In the genomic region with DNA sequence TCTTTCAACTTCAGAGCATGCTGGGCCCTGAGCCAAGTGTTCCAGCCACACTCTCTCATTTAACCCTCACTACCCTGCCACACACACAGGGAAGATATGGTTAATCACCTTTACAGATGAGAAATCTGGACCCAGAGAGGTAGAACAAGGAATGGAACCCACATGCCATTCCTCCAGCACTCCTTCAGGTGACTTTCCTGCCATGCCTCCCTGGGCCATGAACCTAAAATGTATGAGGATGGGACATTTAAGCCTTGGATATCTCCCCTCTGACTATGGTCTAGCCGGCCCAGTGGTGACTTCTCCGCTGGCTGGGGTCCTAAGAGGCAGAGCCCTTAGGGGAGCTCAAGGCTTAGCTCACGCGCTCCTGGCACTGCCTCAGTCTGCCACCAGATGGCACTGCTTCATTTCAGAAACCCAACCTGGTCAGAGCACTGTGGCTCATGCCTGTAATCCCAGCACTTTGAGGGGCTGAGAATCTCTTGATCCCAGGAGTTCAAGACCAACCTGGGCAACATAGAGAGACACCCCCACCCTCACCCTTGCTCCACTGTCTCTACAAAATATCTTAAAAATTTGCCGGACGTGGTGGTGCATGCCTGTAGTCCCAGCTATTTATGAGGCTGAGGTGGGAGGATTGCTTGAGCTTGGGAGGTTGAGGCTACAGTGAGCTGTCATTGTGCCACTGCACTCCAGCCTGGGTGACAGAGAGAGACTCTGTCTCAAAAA, we compare ENCODE assay signal across 8 cellular contexts. TPM values are rescaled to one million over a fixed set of nuclear protein-coding genes. Genes with fewer than 3 reads are reported as not detected.
DNase-seq lines count a peak whose midpoint lies in the region; ATAC-seq and TF ChIP-seq lines count a peak whose summit lies in the region.

No MANE protein-coding gene starts in this region.

- H3K36me3 ChIP-seq in ACC112 (ENCODE audit: insufficient read depth, low read length) (no peaks in the 10 kb centered on the region), brain microvascular endothelial cell (replicated peaks) (no peaks in the 10 kb centered on the region)

- peak overlapping the region; percentile 19 for H2AFZ ChIP-seq in ACC112 (ENCODE audit: low read length, unreplicated experiment)

- peaks cover 12% of the 10 kb centered on the region for H3K79me2 ChIP-seq in ACC112 (ENCODE audit: control insufficient read depth, insufficient read depth, low read length, unreplicated experiment)

- H3K4me1 Mint-ChIP-seq in immature natural killer cell = peaks cover 25 to 26% of the 10 kb centered on the region in 2 donors

- no peaks in the 10 kb centered on the region for H3K27me3 ChIP-seq in ACC112 (ENCODE audit: insufficient read depth, low read length)
- no peaks in the 10 kb centered on the region for H3K27me3 ChIP-seq in brain microvascular endothelial cell (replicated peaks)

- no peaks in the 10 kb centered on the region for H3K4me1 ChIP-seq in ACC112 (ENCODE audit: control insufficient read depth, insufficient read depth, low read length, unreplicated experiment)

- ATAC-seq in GM18861 (IDR thresholded peaks at IDR 0.05; ENCODE audit: unreplicated experiment) = peak; percentile 24
- no peak for ATAC-seq in HG03045 (IDR thresholded peaks at IDR 0.05; ENCODE audit: unreplicated experiment)

- H3K27ac ChIP-seq in ACC112 (ENCODE audit: low read depth, low read length) (no peak overlapping the region), VCaP (peak overlapping the region; percentile 85), brain microvascular endothelial cell (no peak overlapping the region)

- H3K36me3 Mint-ChIP-seq in immature natural killer cell = no peaks in the 10 kb centered on the region

- peak overlapping the region in 4 of 5 donors; percentile 42 to 67 (median 54) for H3K4me3 Mint-ChIP-seq in immature natural killer cell

- peaks cover 10 to 16% (median 16%) of the 10 kb centered on the region in 3 donors for H3K27me3 Mint-ChIP-seq in immature natural killer cell (ENCODE audit: low read depth in 3 of 3)

- no peaks in the 10 kb centered on the region for H3K9me3 Mint-ChIP-seq in immature natural killer cell

- H3K4me3 ChIP-seq in ACC112 (ENCODE audit: low read depth, low read length) (no peak overlapping the region), brain microvascular endothelial cell (ENCODE audit: low read depth, low read length) (no peak overlapping the region)

- in situ Hi-C loops in brain microvascular endothelial cell (cut with HindIII; ENCODE audit: low pct_ligation_motif_present, low sequenced_read_pairs) = no loop called here

- H3K27ac Mint-ChIP-seq in immature natural killer cell = peak overlapping the region; percentile 17 to 94 (median 86)

- DNase-seq in NCI-H1694 treated with DMSO at 0.1 percent for 48 hours (lab: John Stamatoyannopoulos, UW) (peak; percentile 33), brain microvascular endothelial cell (peak; percentile 65), immature natural killer cell (peak; percentile 71 to 76 (median 72))
- DNase-seq in stimulated activated CD4-positive, alpha-beta T cell treated with anti-CD3 and anti-CD28 coated beads, Interleukin-12 subunit alpha, Interleukin-12 subunit beta, amount 100 ng/mL, for 48 hours (ENCODE audit: low read depth in 2 of 3, low spot score in 1 of 3) = peak; percentile 61 to 85 (median 72)

- TF ChIP-seq CTCF in VCaP (conservative IDR thresholded peaks at IDR 0.05) = peak; percentile 97
- TF ChIP-seq CTCF in brain microvascular endothelial cell (IDR thresholded peaks at IDR 0.05; ENCODE audit: low read depth, low read length, missing control alignments) = peak; percentile 95

RNA-seq across cellular contexts. Expression of a gene that starts 2.2 kb away (rescaled TPM):
- polyA plus RNA-seq in immature natural killer cell = 10 to 100 TPM in 1 of 3 donors, 1 to 10 TPM in 2; 3.5 to 13.5 (median 4.7) TPM

RNA-seq across cellular contexts. Expression of a gene that starts 36.5 kb away (rescaled TPM):
- 10 to 100 TPM; 10.1 to 22.4 (median 15.0) TPM for polyA plus RNA-seq in immature natural killer cell
